In the genomic region with DNA sequence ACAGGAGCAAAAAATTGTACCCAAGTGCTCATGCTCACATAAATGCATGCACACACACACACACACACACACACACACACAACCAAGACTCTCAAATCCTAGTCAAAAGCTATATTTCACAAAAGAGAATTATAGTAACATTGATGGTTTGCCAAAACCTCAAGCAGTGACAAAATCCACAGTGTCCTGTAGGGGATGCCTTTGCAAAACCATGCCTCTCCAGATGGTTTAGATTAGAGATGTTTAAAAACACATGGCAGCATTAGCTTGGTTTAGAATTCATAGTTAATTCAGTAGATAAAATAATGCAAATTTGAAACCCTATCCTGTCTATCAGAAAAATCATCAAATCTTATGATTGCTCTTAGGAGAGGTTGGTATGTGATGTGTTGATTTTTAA, we compare ENCODE assay signal across 21 cellular contexts.
DNase-seq lines count a peak whose midpoint lies in the region; ATAC-seq, FAIRE-seq and TF ChIP-seq lines count a peak whose summit lies in the region.
"Had no signal": no experiment of that assay in that cellular context is flagged by ENCODE, and none has a peak within 500 bp of the region (broad histone marks: within the 10 kb centered on the region; RNA-seq: fewer than 3 reads in every experiment).

No MANE protein-coding gene starts in this region.

- H3K4me1 Mint-ChIP-seq in neural progenitor cell (no peaks in the 10 kb centered on the region), WTC11 (peaks cover 9% of the 10 kb centered on the region)
- H3K4me1 Mint-ChIP-seq: activated naive CD8-positive, alpha-beta T cell treated with anti-CD3 and anti-CD28 coated beads for 36 hours; central memory CD8-positive, alpha-beta T cell; naive thymus-derived CD8-positive, alpha-beta T cell had no signal

- no peak overlapping the region for H3K27ac ChIP-seq in neural progenitor cell
- no peak overlapping the region for H3K27ac ChIP-seq in HepG2 (ENCODE audit: extremely low read length, insufficient read depth, low read length)
- H3K27ac ChIP-seq: psoas muscle, suprapubic skin had no signal

- no peaks in the 10 kb centered on the region for H3F3A ChIP-seq in neural progenitor cell (ENCODE audit: low read depth)

- no peak for TF ChIP-seq RAD21 in HepG2 (CRISPR knock-in tag; IDR thresholded peaks at IDR 0.05)

- TF ChIP-seq POLR2A in HepG2 (IDR thresholded peaks at IDR 0.05; ENCODE audit: insufficient read depth in 1 of 2, low read depth in 2 of 2, low read length in 2 of 2) = no peak

- CTCF ChIA-PET in BJ (lab: Yijun Ruan, JAX) = no interaction called here
- CTCF ChIA-PET in WTC11 (lab: Charles Lee) = no interaction called here
- CTCF ChIA-PET in HepG2 (lab: Yijun Ruan, JAX; ENCODE audit: low intra/inter-chr PET ratio, low total read pairs) = no interaction called here

- H3K9me3 ChIP-seq in neural progenitor cell (ENCODE audit: low read depth) (no peaks in the 10 kb centered on the region), HepG2 (ENCODE audit: low read length) (no peaks in the 10 kb centered on the region)
- H3K9me3 ChIP-seq: psoas muscle, suprapubic skin had no signal

- no peak for ATAC-seq in WTC11
- ATAC-seq in HepG2 = no peak
- ATAC-seq: naive thymus-derived CD8-positive, alpha-beta T cell; psoas muscle had no signal

- peak; percentile 41 for TF ChIP-seq CTCF in BJ (IDR thresholded peaks at IDR 0.05; ENCODE audit: insufficient read depth, low read depth, low read length)
- TF ChIP-seq CTCF in astrocyte of the spinal cord (IDR thresholded peaks at IDR 0.05; ENCODE audit: low read depth, low read length) = peak; percentile 7
- peak; percentile 12 for TF ChIP-seq CTCF in neural progenitor cell (IDR thresholded peaks at IDR 0.05)
- no peak for TF ChIP-seq CTCF in WTC11 (IDR thresholded peaks at IDR 0.05)
- no peak for TF ChIP-seq CTCF in HepG2 (CRISPR knock-in tag; IDR thresholded peaks at IDR 0.05)

- H3K36me3 Mint-ChIP-seq in neural progenitor cell (no peaks in the 10 kb centered on the region), WTC11 (no peaks in the 10 kb centered on the region)
- H3K36me3 Mint-ChIP-seq: activated naive CD8-positive, alpha-beta T cell treated with anti-CD3 and anti-CD28 coated beads for 36 hours; immature natural killer cell; naive thymus-derived CD8-positive, alpha-beta T cell had no signal

- H3K27me3 Mint-ChIP-seq in neural progenitor cell (ENCODE audit: insufficient read depth, low read depth) (no peaks in the 10 kb centered on the region), WTC11 (ENCODE audit: low read depth) (no peaks in the 10 kb centered on the region)

- intact Hi-C loops in HepG2 (cut with micrococcal nuclease; ENCODE audit: unreplicated experiment) = no loop called here

- POLR2A ChIA-PET in BJ (lab: Charles Lee) (interaction anchor here (0.5 kb wide), 1 partner anchor 54 kb away, joined by 5 read pairs; no protein-coding TSS in a partner anchor), WTC11 (lab: Charles Lee) (no interaction called here), HepG2 (lab: Yijun Ruan, JAX) (no interaction called here)

- no peak for DNase-seq in BJ (ENCODE audit: low read depth)
- DNase-seq in M059J (ENCODE audit: low read depth) = peak; percentile 9
- peak; percentile 6 for DNase-seq in astrocyte of the spinal cord (ENCODE audit: low read depth, low spot score)
- DNase-seq in neural progenitor cell (ENCODE audit: low spot score) = no peak
- DNase-seq in WTC11 (ENCODE audit: low spot score) = no peak
- no peak for DNase-seq in GM19240 (ENCODE audit: insufficient read length, low spot score)
- no peak for DNase-seq in NCI-H146 (lab: John Stamatoyannopoulos, UW)
- no peak for DNase-seq in HepG2 (ENCODE audit: low spot score)
- DNase-seq: activated CD4-positive, alpha-beta T cell treated with anti-CD3 and anti-CD28 coated beads for 48 hours; activated naive CD8-positive, alpha-beta T cell treated with anti-CD3 and anti-CD28 coated beads for 36 hours; activated T-cell treated with anti-CD3 and anti-CD28 coated beads for 4 hours; DND-41; immature natural killer cell; mammary epithelial cell; naive thymus-derived CD8-positive, alpha-beta T cell; NCI-H2081 treated with DMSO at 0.1 percent for 48 hours; psoas muscle; Right ventricle myocardium superior; T-helper 9 cell had no signal

- no peak for FAIRE-seq in HepG2 (lab: Jason Lieb, UNC)

- H3K4me3 ChIP-seq in BJ (ENCODE audit: low read depth, low read length) = no peak overlapping the region
- no peak overlapping the region for H3K4me3 ChIP-seq in astrocyte of the spinal cord (ENCODE audit: low read depth, low read length)
- H3K4me3 ChIP-seq in neural progenitor cell = no peak overlapping the region
- no peak overlapping the region for H3K4me3 ChIP-seq in HepG2 (replicated peaks in 1 of 3; ENCODE audit: insufficient read depth in 1 of 3, low read depth in 2 of 3, low read length in 3 of 3)
- H3K4me3 ChIP-seq: psoas muscle, suprapubic skin had no signal

- no TSS peak for BruUV-seq in HepG2 (replicated peaks; lab: Mats Ljungman, UMichigan)

- H3K27me3 ChIP-seq in BJ (ENCODE audit: control insufficient read depth, insufficient read depth, low read length) (no peaks in the 10 kb centered on the region), neural progenitor cell (no peaks in the 10 kb centered on the region), HepG2 (ENCODE audit: control insufficient read depth in 1 of 2, insufficient read depth in 2 of 2, low read length in 2 of 2) (no peaks in the 10 kb centered on the region)
- H3K27me3 ChIP-seq: suprapubic skin had no signal

- no peak overlapping the region for H3K27ac Mint-ChIP-seq in neural progenitor cell
- H3K27ac Mint-ChIP-seq in WTC11 = no peak overlapping the region
- H3K27ac Mint-ChIP-seq: activated naive CD8-positive, alpha-beta T cell treated with anti-CD3 and anti-CD28 coated beads for 36 hours; immature natural killer cell had no signal

- no peak for TF ChIP-seq EP300 in HepG2 (IDR thresholded peaks at IDR 0.05; ENCODE audit: low read depth in 2 of 2, low read length in 2 of 2)
- no peak for TF ChIP-seq EP300 in HepG2 (CRISPR knock-in tag; IDR thresholded peaks at IDR 0.05; ENCODE audit: borderline replicate concordance)

- H3K4me3 Mint-ChIP-seq in neural progenitor cell = no peak overlapping the region
- no peak overlapping the region for H3K4me3 Mint-ChIP-seq in WTC11
- H3K4me3 Mint-ChIP-seq: activated naive CD8-positive, alpha-beta T cell treated with anti-CD3 and anti-CD28 coated beads for 36 hours; central memory CD8-positive, alpha-beta T cell; immature natural killer cell; naive thymus-derived CD8-positive, alpha-beta T cell had no signal

- in situ Hi-C loops in astrocyte of the spinal cord (cut with HindIII; ENCODE audit: low sequenced_read_pairs) = no loop called here
- in situ Hi-C loops in HepG2 (cut with HindIII; ENCODE audit: extremely low pct_ligation_motif_present, low pct_unique_long_range_greater_than_20kb) = no loop called here

- H3K36me3 ChIP-seq in BJ (ENCODE audit: control insufficient read depth, insufficient read depth, low read length) = no peaks in the 10 kb centered on the region
- no peaks in the 10 kb centered on the region for H3K36me3 ChIP-seq in neural progenitor cell
- H3K36me3 ChIP-seq in HepG2 (replicated peaks in 1 of 2; ENCODE audit: control insufficient read depth in 1 of 2, insufficient read depth in 2 of 2, low read length in 2 of 2) = no peaks in the 10 kb centered on the region
- H3K36me3 ChIP-seq: suprapubic skin had no signal

- H2AFZ ChIP-seq in neural progenitor cell (replicated peaks) (no peak overlapping the region), HepG2 (ENCODE audit: low read length) (no peak overlapping the region)

- H3K9ac ChIP-seq in neural progenitor cell (no peak overlapping the region), HepG2 (ENCODE audit: insufficient read depth, low read depth, low read length) (no peak overlapping the region)

- no peak overlapping the region for H3K4me2 ChIP-seq in neural progenitor cell
- H3K4me2 ChIP-seq in HepG2 (ENCODE audit: low read depth, low read length) = no peak overlapping the region

- H3K4me1 ChIP-seq in neural progenitor cell = no peaks in the 10 kb centered on the region
- H3K4me1 ChIP-seq in HepG2 (ENCODE audit: insufficient read depth, low read length) = no peaks in the 10 kb centered on the region
- H3K4me1 ChIP-seq: psoas muscle, suprapubic skin had no signal

- no peaks in the 10 kb centered on the region for H4K20me1 ChIP-seq in neural progenitor cell (ENCODE audit: low read depth)
- H4K20me1 ChIP-seq in HepG2 (ENCODE audit: insufficient read depth, low read length) = no peaks in the 10 kb centered on the region

- H3K9me3 Mint-ChIP-seq in neural progenitor cell (no peaks in the 10 kb centered on the region), WTC11 (no peaks in the 10 kb centered on the region)
- H3K9me3 Mint-ChIP-seq: activated naive CD8-positive, alpha-beta T cell treated with anti-CD3 and anti-CD28 coated beads for 36 hours; central memory CD8-positive, alpha-beta T cell; immature natural killer cell had no signal

- H3K79me2 ChIP-seq in neural progenitor cell (ENCODE audit: low read depth) (no peaks in the 10 kb centered on the region), HepG2 (ENCODE audit: insufficient read depth, low read length) (no peaks in the 10 kb centered on the region)

TF ChIP-seq in WTC11, 78 proteins besides CTCF, POLR2A, EP300 and RAD21 (continues in another document):
- TF ChIP-seq, protein P1, sequence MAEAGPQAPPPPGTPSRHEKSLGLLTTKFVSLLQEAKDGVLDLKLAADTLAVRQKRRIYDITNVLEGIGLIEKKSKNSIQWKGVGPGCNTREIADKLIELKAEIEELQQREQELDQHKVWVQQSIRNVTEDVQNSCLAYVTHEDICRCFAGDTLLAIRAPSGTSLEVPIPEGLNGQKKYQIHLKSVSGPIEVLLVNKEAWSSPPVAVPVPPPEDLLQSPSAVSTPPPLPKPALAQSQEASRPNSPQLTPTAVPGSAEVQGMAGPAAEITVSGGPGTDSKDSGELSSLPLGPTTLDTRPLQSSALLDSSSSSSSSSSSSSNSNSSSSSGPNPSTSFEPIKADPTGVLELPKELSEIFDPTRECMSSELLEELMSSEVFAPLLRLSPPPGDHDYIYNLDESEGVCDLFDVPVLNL (CRISPR knock-in tag; IDR thresholded peaks at IDR 0.05; ENCODE audit: borderline replicate concordance, low read depth) = no peak
- no peak for TF ChIP-seq GRHL2 (CRISPR knock-in tag; IDR thresholded peaks at IDR 0.05; ENCODE audit: insufficient replicate concordance, severe bottlenecking)

TF ChIP-seq in HepG2, 621 proteins besides CTCF, POLR2A, EP300 and RAD21 (continues in another document):
- TF ChIP-seq RBM22 (optimal IDR thresholded peaks at IDR 0.05; ENCODE audit: low read length) = no peak
- TF ChIP-seq MTA1 (CRISPR knock-in tag; IDR thresholded peaks at IDR 0.05; ENCODE audit: borderline replicate concordance) = no peak
- TF ChIP-seq ZNF614 (CRISPR knock-in tag; IDR thresholded peaks at IDR 0.05; ENCODE audit: borderline replicate concordance) = no peak
- no peak for TF ChIP-seq ZNF589 (CRISPR knock-in tag; conservative IDR thresholded peaks at IDR 0.05)

Comparison
In these comparisons a context has a peak if more than half of its experiments do, and no peak if none do; other contexts are left out.
1. DNase-seq: peak in M059J (single experiment) and astrocyte of the spinal cord (single experiment); none in BJ (single experiment), neural progenitor cell (single experiment), WTC11 (single experiment), GM19240 (single experiment), NCI-H146 (single experiment) and HepG2 (single experiment).
2. CTCF ChIP-seq: peak in BJ (single experiment), astrocyte of the spinal cord (single experiment) and neural progenitor cell (single experiment); none in WTC11 (single experiment) and HepG2 (single experiment).